ENCODE assay signal across 15 cellular contexts in genomic region chr3:19645093-19645492, GRCh38.
DNase-seq lines count a peak whose midpoint lies in the region; ATAC-seq and TF ChIP-seq lines count a peak whose summit lies in the region.
"Had no signal": no experiment of that assay in that cellular context is flagged by ENCODE, and none has a peak within 500 bp of the region (broad histone marks: within the 10 kb centered on the region; RNA-seq: fewer than 3 reads in every experiment).

No MANE protein-coding gene starts in this region.

- H3K4me2 ChIP-seq in KMS-11 = peak overlapping the region; percentile 55; the same call in 1 of the 2 replicates

- H3K27me3 ChIP-seq in KMS-11 (ENCODE audit: insufficient read depth, low read depth) = no peaks in the 10 kb centered on the region
- no peaks in the 10 kb centered on the region for H3K27me3 ChIP-seq in kidney epithelial cell (ENCODE audit: control insufficient read depth, insufficient read depth, low read length)
- no peaks in the 10 kb centered on the region for H3K27me3 ChIP-seq in Caco-2 (replicated peaks; ENCODE audit: control insufficient read depth, insufficient read depth, low read length)

- H3K4me1 ChIP-seq in KMS-11 (ENCODE audit: low read depth, poor library complexity, severe bottlenecking) = peaks cover 49% of the 10 kb centered on the region
- no peaks in the 10 kb centered on the region for H3K4me1 ChIP-seq in Caco-2
- H3K4me1 ChIP-seq: parathyroid adenoma had no signal

- intact Hi-C loops in Caco-2 (cut with micrococcal nuclease; ENCODE audit: unreplicated experiment) = no loop called here

- peak overlapping the region; percentile 79 for H3K27ac ChIP-seq in KMS-11
- H3K27ac ChIP-seq: parathyroid adenoma had no signal

- H3K9me3 Mint-ChIP-seq in Caco-2 (ENCODE audit: unreplicated experiment) = no peaks in the 10 kb centered on the region

- CTCF ChIA-PET in Caco-2 (lab: Charles Lee) = no interaction called here

- POLR2A ChIA-PET in Caco-2 (lab: Charles Lee) = no interaction called here

- H3K36me3 Mint-ChIP-seq in Caco-2 (ENCODE audit: insufficient read depth, unreplicated experiment) = no peaks in the 10 kb centered on the region
- H3K36me3 Mint-ChIP-seq: WTC11 had no signal

- H3K9ac ChIP-seq in KMS-11 = peak overlapping the region; percentile 14; the same call in 1 of the 2 replicates
- H3K9ac ChIP-seq: parathyroid adenoma had no signal

- H3K27ac Mint-ChIP-seq in Caco-2 (ENCODE audit: unreplicated experiment) = no peak overlapping the region
- H3K27ac Mint-ChIP-seq: WTC11 had no signal

- no peaks in the 10 kb centered on the region for H3K27me3 Mint-ChIP-seq in Caco-2 (ENCODE audit: insufficient read depth, unreplicated experiment)

- H2AFZ ChIP-seq in KMS-11 (ENCODE audit: low read depth) = peak overlapping the region; percentile 16; the same call in 1 of the 2 replicates
- H2AFZ ChIP-seq: parathyroid adenoma had no signal

- no peaks in the 10 kb centered on the region for H3K9me3 ChIP-seq in Caco-2

- H4K20me1 ChIP-seq in KMS-11 (ENCODE audit: insufficient read depth) = no peaks in the 10 kb centered on the region

- peak; percentile 23 for DNase-seq in DMS53 (lab: John Stamatoyannopoulos, UW)
- no peak for DNase-seq in DMS53 treated with DMSO at 0.1 percent for 48 hours (lab: John Stamatoyannopoulos, UW; ENCODE audit: unreplicated experiment)
- DNase-seq in kidney epithelial cell (ENCODE audit: low read depth) = peak; percentile 53
- DNase-seq in SK-N-DZ (ENCODE audit: low spot score) = no peak
- no peak for DNase-seq in Caco-2
- DNase-seq: 8988T; activated naive CD4-positive, alpha-beta T cell; cortex of kidney; foreskin melanocyte; NCI-H2081 had no signal

- peak; percentile 59 for ATAC-seq in GM21576 (IDR thresholded peaks at IDR 0.05; ENCODE audit: unreplicated experiment)
- ATAC-seq in GM21515 (IDR thresholded peaks at IDR 0.05; ENCODE audit: unreplicated experiment) = no peak
- ATAC-seq: WTC11 had no signal

- no peak overlapping the region for H3K4me3 Mint-ChIP-seq in Caco-2 (ENCODE audit: unreplicated experiment)
- H3K4me3 Mint-ChIP-seq: WTC11 had no signal

- H3K4me1 Mint-ChIP-seq in Caco-2 (ENCODE audit: low read depth, unreplicated experiment) = no peaks in the 10 kb centered on the region
- H3K4me1 Mint-ChIP-seq: WTC11 had no signal

- H3K4me3 ChIP-seq in KMS-11 (IDR thresholded peaks at IDR 0.05; ENCODE audit: insufficient read depth, low read depth, low read length) (no peak overlapping the region), kidney epithelial cell (ENCODE audit: low read depth, low read length) (no peak overlapping the region), Caco-2 (ENCODE audit: low read depth, low read length) (no peak overlapping the region)

- BruUV-seq in Caco-2 (replicated peaks; lab: Mats Ljungman, UMichigan) = no TSS peak

- no peaks in the 10 kb centered on the region for H3K79me2 ChIP-seq in KMS-11 (ENCODE audit: insufficient read depth, low read depth)
- H3K79me2 ChIP-seq: parathyroid adenoma had no signal

- TF ChIP-seq CTCF in KMS-11 (conservative IDR thresholded peaks at IDR 0.05; ENCODE audit: low read depth, low read length) (no peak), kidney epithelial cell (IDR thresholded peaks at IDR 0.05; ENCODE audit: insufficient read depth, low read length, poor library complexity, severe bottlenecking) (no peak), Caco-2 (IDR thresholded peaks at IDR 0.05; ENCODE audit: insufficient read depth in 1 of 2, low read depth in 1 of 2, low read length in 1 of 2, severe bottlenecking in 1 of 2, unreplicated experiment in 1 of 2) (no peak)

- H3K36me3 ChIP-seq in KMS-11 (ENCODE audit: insufficient read depth) (no peaks in the 10 kb centered on the region), kidney epithelial cell (ENCODE audit: control insufficient read depth, insufficient read depth, low read length) (no peaks in the 10 kb centered on the region), Caco-2 (ENCODE audit: control insufficient read depth, insufficient read depth, low read length) (no peaks in the 10 kb centered on the region)

Comparison
In these comparisons a context has a peak if more than half of its experiments do, and no peak if none do; other contexts are left out.
1. DNase-seq: peak in DMS53 (single experiment) and kidney epithelial cell (single experiment); none in DMS53 treated with DMSO at 0.1 percent for 48 hours (single experiment), SK-N-DZ (single experiment) and Caco-2 (0 of 2).